In the genomic region with DNA sequence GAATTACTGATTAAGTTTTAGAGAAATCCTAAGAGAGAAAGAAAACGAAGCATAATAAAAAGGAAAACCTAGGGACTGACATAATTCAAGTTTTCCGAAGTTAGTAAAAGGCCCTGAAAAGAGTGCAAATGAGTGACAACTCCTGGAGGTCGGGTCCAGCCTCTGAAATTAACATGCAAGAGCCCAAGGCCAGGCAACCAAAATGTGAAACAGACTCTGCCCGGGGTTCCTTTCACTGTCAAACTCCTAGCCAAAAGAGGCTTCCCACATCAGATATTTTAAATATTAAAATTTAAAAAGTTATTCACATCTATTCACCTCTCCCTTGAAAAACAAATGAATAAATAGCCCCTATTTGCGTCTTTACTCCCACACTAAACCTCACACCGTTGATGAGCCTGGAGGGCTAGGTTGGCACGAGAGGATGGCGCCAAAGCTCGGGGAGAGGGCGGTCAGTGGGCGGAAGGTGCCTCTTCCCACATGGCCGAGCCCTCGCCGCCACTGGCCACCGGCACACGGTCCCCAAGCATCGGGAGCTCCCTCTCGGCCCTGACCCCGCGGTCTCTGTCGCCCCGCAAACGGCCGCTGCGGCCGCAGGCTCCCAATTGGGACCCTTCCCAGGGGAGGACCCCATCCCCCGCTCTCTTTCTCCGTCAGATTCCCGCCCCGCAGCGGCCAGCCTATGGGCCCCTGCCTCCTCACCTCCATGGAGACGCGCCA, we compare ENCODE assay signal across 1 cellular context.
TF ChIP-seq lines count a peak whose summit lies in the region.

No MANE protein-coding gene starts in this region.

TF ChIP-seq in HepG2, 621 proteins besides CTCF, POLR2A, EP300 and RAD21 (continues in another document):
- peak; percentile 35; the same call in 1 of the 2 replicates for TF ChIP-seq MAF1 (CRISPR knock-in tag; IDR thresholded peaks at IDR 0.05; ENCODE audit: borderline replicate concordance)
- no peak for TF ChIP-seq ZNF772 (CRISPR knock-in tag; IDR thresholded peaks at IDR 0.05)
- TF ChIP-seq, protein P1, sequence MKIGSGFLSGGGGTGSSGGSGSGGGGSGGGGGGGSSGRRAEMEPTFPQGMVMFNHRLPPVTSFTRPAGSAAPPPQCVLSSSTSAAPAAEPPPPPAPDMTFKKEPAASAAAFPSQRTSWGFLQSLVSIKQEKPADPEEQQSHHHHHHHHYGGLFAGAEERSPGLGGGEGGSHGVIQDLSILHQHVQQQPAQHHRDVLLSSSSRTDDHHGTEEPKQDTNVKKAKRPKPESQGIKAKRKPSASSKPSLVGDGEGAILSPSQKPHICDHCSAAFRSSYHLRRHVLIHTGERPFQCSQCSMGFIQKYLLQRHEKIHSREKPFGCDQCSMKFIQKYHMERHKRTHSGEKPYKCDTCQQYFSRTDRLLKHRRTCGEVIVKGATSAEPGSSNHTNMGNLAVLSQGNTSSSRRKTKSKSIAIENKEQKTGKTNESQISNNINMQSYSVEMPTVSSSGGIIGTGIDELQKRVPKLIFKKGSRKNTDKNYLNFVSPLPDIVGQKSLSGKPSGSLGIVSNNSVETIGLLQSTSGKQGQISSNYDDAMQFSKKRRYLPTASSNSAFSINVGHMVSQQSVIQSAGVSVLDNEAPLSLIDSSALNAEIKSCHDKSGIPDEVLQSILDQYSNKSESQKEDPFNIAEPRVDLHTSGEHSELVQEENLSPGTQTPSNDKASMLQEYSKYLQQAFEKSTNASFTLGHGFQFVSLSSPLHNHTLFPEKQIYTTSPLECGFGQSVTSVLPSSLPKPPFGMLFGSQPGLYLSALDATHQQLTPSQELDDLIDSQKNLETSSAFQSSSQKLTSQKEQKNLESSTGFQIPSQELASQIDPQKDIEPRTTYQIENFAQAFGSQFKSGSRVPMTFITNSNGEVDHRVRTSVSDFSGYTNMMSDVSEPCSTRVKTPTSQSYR (CRISPR knock-in tag; IDR thresholded peaks at IDR 0.05; ENCODE audit: borderline replicate concordance), result peak; percentile 9; the same call in 1 of the 2 replicates
- 0 out of 2 replicates have a peak, but pooled peaks have one; percentile 0 for TF ChIP-seq GABPA (IDR thresholded peaks at IDR 0.05; ENCODE audit: low read depth, low read length)
- TF ChIP-seq GABPA (CRISPR knock-in tag; IDR thresholded peaks at IDR 0.05; ENCODE audit: low read depth), result no peak
- 0 out of 2 replicates have a peak, but pooled peaks have one; percentile 25 for TF ChIP-seq ZNF567 (CRISPR knock-in tag; IDR thresholded peaks at IDR 0.05; ENCODE audit: borderline replicate concordance)
- no peak for TF ChIP-seq SRSF4 (IDR thresholded peaks at IDR 0.05; ENCODE audit: low read depth, low read length, poor library complexity, severe bottlenecking)
- TF ChIP-seq JARID2 (CRISPR knock-in tag; IDR thresholded peaks at IDR 0.05; ENCODE audit: insufficient replicate concordance), result peak; percentile 43
- TF ChIP-seq, protein P2, sequence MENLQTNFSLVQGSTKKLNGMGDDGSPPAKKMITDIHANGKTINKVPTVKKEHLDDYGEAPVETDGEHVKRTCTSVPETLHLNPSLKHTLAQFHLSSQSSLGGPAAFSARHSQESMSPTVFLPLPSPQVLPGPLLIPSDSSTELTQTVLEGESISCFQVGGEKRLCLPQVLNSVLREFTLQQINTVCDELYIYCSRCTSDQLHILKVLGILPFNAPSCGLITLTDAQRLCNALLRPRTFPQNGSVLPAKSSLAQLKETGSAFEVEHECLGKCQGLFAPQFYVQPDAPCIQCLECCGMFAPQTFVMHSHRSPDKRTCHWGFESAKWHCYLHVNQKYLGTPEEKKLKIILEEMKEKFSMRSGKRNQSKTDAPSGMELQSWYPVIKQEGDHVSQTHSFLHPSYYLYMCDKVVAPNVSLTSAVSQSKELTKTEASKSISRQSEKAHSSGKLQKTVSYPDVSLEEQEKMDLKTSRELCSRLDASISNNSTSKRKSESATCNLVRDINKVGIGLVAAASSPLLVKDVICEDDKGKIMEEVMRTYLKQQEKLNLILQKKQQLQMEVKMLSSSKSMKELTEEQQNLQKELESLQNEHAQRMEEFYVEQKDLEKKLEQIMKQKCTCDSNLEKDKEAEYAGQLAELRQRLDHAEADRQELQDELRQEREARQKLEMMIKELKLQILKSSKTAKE (CRISPR knock-in tag; IDR thresholded peaks at IDR 0.05; ENCODE audit: borderline replicate concordance), result 0 out of 2 replicates have a peak, but pooled peaks have one; percentile 34
- 0 out of 2 replicates have a peak, but pooled peaks have one; percentile 25 for TF ChIP-seq ZNF572 (CRISPR knock-in tag; IDR thresholded peaks at IDR 0.05)
- no peak; the same call in 1 of the 2 replicates for TF ChIP-seq ARHGAP35 (CRISPR knock-in tag; IDR thresholded peaks at IDR 0.05; ENCODE audit: borderline replicate concordance)
- peak; percentile 11; the same call in 1 of the 2 replicates for TF ChIP-seq RXRA (CRISPR knock-in tag; IDR thresholded peaks at IDR 0.05)
- TF ChIP-seq, protein P3, sequence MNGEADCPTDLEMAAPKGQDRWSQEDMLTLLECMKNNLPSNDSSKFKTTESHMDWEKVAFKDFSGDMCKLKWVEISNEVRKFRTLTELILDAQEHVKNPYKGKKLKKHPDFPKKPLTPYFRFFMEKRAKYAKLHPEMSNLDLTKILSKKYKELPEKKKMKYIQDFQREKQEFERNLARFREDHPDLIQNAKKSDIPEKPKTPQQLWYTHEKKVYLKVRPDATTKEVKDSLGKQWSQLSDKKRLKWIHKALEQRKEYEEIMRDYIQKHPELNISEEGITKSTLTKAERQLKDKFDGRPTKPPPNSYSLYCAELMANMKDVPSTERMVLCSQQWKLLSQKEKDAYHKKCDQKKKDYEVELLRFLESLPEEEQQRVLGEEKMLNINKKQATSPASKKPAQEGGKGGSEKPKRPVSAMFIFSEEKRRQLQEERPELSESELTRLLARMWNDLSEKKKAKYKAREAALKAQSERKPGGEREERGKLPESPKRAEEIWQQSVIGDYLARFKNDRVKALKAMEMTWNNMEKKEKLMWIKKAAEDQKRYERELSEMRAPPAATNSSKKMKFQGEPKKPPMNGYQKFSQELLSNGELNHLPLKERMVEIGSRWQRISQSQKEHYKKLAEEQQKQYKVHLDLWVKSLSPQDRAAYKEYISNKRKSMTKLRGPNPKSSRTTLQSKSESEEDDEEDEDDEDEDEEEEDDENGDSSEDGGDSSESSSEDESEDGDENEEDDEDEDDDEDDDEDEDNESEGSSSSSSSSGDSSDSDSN (CRISPR knock-in tag; IDR thresholded peaks at IDR 0.05), result no peak
- 0 out of 2 replicates have a peak, but pooled peaks have one; percentile 36 for TF ChIP-seq KDM4B (CRISPR knock-in tag; IDR thresholded peaks at IDR 0.05)
- 0 out of 2 replicates have a peak, but pooled peaks have one; percentile 16 for TF ChIP-seq ARNTL (CRISPR knock-in tag; IDR thresholded peaks at IDR 0.05)
- TF ChIP-seq ZNF629 (CRISPR knock-in tag; conservative IDR thresholded peaks at IDR 0.05), result no peak
- TF ChIP-seq IRX3 (CRISPR knock-in tag; IDR thresholded peaks at IDR 0.05; ENCODE audit: borderline replicate concordance, low read depth), result peak; percentile 15; the same call in 1 of the 2 replicates
- TF ChIP-seq, protein P4, sequence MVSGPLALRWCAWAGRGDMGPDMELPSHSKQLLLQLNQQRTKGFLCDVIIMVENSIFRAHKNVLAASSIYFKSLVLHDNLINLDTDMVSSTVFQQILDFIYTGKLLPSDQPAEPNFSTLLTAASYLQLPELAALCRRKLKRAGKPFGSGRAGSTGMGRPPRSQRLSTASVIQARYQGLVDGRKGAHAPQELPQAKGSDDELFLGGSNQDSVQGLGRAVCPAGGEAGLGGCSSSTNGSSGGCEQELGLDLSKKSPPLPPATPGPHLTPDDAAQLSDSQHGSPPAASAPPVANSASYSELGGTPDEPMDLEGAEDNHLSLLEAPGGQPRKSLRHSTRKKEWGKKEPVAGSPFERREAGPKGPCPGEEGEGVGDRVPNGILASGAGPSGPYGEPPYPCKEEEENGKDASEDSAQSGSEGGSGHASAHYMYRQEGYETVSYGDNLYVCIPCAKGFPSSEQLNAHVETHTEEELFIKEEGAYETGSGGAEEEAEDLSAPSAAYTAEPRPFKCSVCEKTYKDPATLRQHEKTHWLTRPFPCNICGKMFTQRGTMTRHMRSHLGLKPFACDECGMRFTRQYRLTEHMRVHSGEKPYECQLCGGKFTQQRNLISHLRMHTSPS (CRISPR knock-in tag; IDR thresholded peaks at IDR 0.05; ENCODE audit: low read depth), result peak; percentile 25; the same call in 1 of the 2 replicates
- TF ChIP-seq FOXM1 (CRISPR knock-in tag; IDR thresholded peaks at IDR 0.05), result 0 out of 2 replicates have a peak, but pooled peaks have one; percentile 9
- no peak; the same call in 1 of the 2 replicates for TF ChIP-seq KDM5A (IDR thresholded peaks at IDR 0.05; ENCODE audit: borderline replicate concordance, low read length)
- no peak for TF ChIP-seq ZNF501 (CRISPR knock-in tag; IDR thresholded peaks at IDR 0.05)
- TF ChIP-seq MTA3 (CRISPR knock-in tag; IDR thresholded peaks at IDR 0.05), result no peak
- peak; percentile 9; the same call in 1 of the 2 replicates for TF ChIP-seq MTF1 (CRISPR knock-in tag; IDR thresholded peaks at IDR 0.05)
- TF ChIP-seq, protein P5, sequence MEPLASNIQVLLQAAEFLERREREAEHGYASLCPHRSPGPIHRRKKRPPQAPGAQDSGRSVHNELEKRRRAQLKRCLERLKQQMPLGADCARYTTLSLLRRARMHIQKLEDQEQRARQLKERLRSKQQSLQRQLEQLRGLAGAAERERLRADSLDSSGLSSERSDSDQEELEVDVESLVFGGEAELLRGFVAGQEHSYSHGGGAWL (CRISPR knock-in tag; IDR thresholded peaks at IDR 0.05), result no peak
- TF ChIP-seq ZNF30 (CRISPR knock-in tag; IDR thresholded peaks at IDR 0.05), result peak; percentile 46; the same call in 1 of the 2 replicates
- no peak for TF ChIP-seq NAIF1 (CRISPR knock-in tag; IDR thresholded peaks at IDR 0.05; ENCODE audit: borderline replicate concordance)
- no peak for TF ChIP-seq IKZF1 (IDR thresholded peaks at IDR 0.05)
- TF ChIP-seq, protein P6, sequence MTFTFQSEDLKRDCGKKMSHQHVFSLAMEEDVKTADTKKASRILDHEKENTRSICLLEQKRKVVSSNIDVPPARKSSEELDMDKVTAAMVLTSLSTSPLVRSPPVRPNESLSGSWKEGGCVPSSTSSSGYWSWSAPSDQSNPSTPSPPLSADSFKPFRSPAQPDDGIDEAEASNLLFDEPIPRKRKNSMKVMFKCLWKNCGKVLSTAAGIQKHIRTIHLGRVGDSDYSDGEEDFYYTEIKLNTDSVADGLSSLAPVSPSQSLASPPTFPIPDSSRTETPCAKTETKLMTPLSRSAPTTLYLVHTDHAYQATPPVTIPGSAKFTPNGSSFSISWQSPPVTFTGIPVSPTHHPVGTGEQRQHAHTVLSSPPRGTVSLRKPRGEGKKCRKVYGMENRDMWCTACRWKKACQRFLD (CRISPR knock-in tag; IDR thresholded peaks at IDR 0.05; ENCODE audit: borderline replicate concordance), result 0 out of 2 replicates have a peak, but pooled peaks have one; percentile 19
- TF ChIP-seq EHMT2 (IDR thresholded peaks at IDR 0.05; ENCODE audit: borderline replicate concordance, low read depth, low read length), result no peak
- TF ChIP-seq ZBTB20 (CRISPR knock-in tag; IDR thresholded peaks at IDR 0.05; ENCODE audit: borderline replicate concordance, low read depth), result peak; percentile 24; the same call in 1 of the 2 replicates
- TF ChIP-seq ZSCAN20 (CRISPR knock-in tag; IDR thresholded peaks at IDR 0.05; ENCODE audit: borderline replicate concordance), result 0 out of 2 replicates have a peak, but pooled peaks have one; percentile 3
- TF ChIP-seq SMC3 (IDR thresholded peaks at IDR 0.05; ENCODE audit: low read length), result no peak
- no peak for TF ChIP-seq DMAP1 (CRISPR knock-in tag; IDR thresholded peaks at IDR 0.05)
- TF ChIP-seq ZFP41 (CRISPR knock-in tag; IDR thresholded peaks at IDR 0.05; ENCODE audit: borderline replicate concordance), result peak; percentile 32; the same call in 1 of the 2 replicates
- TF ChIP-seq, protein P7, sequence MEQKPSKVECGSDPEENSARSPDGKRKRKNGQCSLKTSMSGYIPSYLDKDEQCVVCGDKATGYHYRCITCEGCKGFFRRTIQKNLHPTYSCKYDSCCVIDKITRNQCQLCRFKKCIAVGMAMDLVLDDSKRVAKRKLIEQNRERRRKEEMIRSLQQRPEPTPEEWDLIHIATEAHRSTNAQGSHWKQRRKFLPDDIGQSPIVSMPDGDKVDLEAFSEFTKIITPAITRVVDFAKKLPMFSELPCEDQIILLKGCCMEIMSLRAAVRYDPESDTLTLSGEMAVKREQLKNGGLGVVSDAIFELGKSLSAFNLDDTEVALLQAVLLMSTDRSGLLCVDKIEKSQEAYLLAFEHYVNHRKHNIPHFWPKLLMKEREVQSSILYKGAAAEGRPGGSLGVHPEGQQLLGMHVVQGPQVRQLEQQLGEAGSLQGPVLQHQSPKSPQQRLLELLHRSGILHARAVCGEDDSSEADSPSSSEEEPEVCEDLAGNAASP (CRISPR knock-in tag; IDR thresholded peaks at IDR 0.05; ENCODE audit: borderline replicate concordance), result no peak
- TF ChIP-seq, protein P8, sequence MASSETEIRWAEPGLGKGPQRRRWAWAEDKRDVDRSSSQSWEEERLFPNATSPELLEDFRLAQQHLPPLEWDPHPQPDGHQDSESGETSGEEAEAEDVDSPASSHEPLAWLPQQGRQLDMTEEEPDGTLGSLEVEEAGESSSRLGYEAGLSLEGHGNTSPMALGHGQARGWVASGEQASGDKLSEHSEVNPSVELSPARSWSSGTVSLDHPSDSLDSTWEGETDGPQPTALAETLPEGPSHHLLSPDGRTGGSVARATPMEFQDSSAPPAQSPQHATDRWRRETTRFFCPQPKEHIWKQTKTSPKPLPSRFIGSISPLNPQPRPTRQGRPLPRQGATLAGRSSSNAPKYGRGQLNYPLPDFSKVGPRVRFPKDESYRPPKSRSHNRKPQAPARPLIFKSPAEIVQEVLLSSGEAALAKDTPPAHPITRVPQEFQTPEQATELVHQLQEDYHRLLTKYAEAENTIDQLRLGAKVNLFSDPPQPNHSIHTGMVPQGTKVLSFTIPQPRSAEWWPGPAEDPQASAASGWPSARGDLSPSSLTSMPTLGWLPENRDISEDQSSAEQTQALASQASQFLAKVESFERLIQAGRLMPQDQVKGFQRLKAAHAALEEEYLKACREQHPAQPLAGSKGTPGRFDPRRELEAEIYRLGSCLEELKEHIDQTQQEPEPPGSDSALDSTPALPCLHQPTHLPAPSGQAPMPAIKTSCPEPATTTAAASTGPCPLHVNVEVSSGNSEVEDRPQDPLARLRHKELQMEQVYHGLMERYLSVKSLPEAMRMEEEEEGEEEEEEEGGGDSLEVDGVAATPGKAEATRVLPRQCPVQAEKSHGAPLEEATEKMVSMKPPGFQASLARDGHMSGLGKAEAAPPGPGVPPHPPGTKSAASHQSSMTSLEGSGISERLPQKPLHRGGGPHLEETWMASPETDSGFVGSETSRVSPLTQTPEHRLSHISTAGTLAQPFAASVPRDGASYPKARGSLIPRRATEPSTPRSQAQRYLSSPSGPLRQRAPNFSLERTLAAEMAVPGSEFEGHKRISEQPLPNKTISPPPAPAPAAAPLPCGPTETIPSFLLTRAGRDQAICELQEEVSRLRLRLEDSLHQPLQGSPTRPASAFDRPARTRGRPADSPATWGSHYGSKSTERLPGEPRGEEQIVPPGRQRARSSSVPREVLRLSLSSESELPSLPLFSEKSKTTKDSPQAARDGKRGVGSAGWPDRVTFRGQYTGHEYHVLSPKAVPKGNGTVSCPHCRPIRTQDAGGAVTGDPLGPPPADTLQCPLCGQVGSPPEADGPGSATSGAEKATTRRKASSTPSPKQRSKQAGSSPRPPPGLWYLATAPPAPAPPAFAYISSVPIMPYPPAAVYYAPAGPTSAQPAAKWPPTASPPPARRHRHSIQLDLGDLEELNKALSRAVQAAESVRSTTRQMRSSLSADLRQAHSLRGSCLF (CRISPR knock-in tag; IDR thresholded peaks at IDR 0.05; ENCODE audit: borderline replicate concordance), result no peak
- no peak for TF ChIP-seq ZBTB8A (CRISPR knock-in tag; IDR thresholded peaks at IDR 0.05; ENCODE audit: borderline replicate concordance, low read depth)
- 0 out of 2 replicates have a peak, but pooled peaks have one; percentile 84 for TF ChIP-seq ZNF17 (CRISPR knock-in tag; IDR thresholded peaks at IDR 0.05)
- TF ChIP-seq SRY (CRISPR knock-in tag; IDR thresholded peaks at IDR 0.05), result 0 out of 2 replicates have a peak, but pooled peaks have one; percentile 4
- TF ChIP-seq ZNF615 (CRISPR knock-in tag; IDR thresholded peaks at IDR 0.05; ENCODE audit: borderline replicate concordance), result peak; percentile 82; the same call in 1 of the 2 replicates
- no peak for TF ChIP-seq ZFAT (CRISPR knock-in tag; conservative IDR thresholded peaks at IDR 0.05)
